Comparison of ENCODE assay signal across 31 cellular contexts in the genomic region with DNA sequence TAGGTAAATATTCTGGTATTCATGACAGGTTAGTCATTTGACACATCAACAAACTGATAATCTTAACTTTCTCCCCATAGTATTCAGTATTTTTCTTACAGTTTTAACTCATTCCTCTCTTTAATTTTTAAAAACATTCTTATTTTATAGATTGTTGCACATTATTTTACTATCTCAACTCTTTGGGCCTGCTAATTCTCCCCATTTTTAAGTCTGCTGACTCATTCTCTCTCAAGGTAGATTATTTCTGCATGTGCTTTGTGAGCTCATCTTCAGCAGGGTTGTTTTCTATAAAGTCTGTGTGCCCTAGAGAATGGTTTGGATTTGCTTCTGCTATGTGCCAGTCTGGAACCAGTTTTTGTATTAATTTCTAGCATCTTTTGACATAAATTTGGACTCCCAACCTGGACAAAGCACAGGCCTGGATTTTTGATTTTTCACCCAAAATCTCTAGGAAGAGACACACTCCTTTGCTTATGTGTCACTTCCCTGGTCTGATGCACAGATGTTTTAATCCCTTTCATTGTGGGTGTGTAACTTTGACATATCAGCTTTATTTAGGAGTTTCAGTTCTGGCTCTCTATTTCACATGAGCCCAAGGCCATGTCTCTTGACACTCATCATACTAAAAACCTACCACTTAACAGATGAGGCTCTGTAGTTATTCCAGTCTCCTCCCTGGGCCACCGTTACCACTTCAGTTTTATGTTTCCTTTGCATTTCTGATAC.
"Had no signal": no experiment of that assay in that cellular context is flagged by ENCODE, and none has a peak within 500 bp of the region (broad histone marks: within the 10 kb centered on the region; RNA-seq: fewer than 3 reads in every experiment).

No MANE protein-coding gene starts in this region.

- H3K9ac ChIP-seq: SK-N-SH had no signal

- H3K4me1 ChIP-seq: adrenal gland, body of pancreas, breast epithelium had no signal

- H3K4me3 Mint-ChIP-seq: activated CD4-positive, alpha-beta T cell treated with anti-CD3 and anti-CD28 coated beads for 36 hours; activated CD4-positive, alpha-beta T cell treated with anti-CD3 and anti-CD28 coated beads, Interleukin-2, amount 10 ng/mL, durations not matched to agents 7 days and 5 days; activated CD8-positive, alpha-beta T cell treated with anti-CD3 and anti-CD28 coated beads, Interleukin-2, amount 10 ng/mL, durations not matched to agents 7 days and 5 days; activated naive CD4-positive, alpha-beta T cell treated with anti-CD3 and anti-CD28 coated beads for 36 hours; activated T-cell treated with anti-CD3 and anti-CD28 coated beads, Interleukin-2, amount 50 U/mL, for 4 hours; activated T-helper 1 cell treated with anti-CD3 and anti-CD28 coated beads, Interleukin-12 subunit alpha, Interleukin-12 subunit beta, Interleukin-2, Interleukin-4 antibody, amounts not matched to agents 30 ng/mL and 10 ng/mL and 1 ng/mL, durations not matched to agents 14 hours and 24 hours and 36 hours; T-helper 1 cell treated with Interleukin-12 subunit alpha and Interleukin-12 subunit beta and Interleukin-4 antibody, amounts not matched to agents 30 μg/mL and 1 μg/mL, for 36 hours; T-helper 2 cell treated with Interferon-gamma antibody and Interleukin-4, amounts not matched to agents 5 μg/mL and 100 μg/mL, for 36 hours; WTC11 had no signal

- H3K4me3 ChIP-seq: adrenal gland, body of pancreas, breast epithelium, MG63, SJSA1 had no signal

- ATAC-seq: activated CD4-positive, alpha-beta T cell treated with anti-CD3 and anti-CD28 coated beads for 36 hours; activated CD4-positive, CD25-positive, alpha-beta regulatory T cell treated with anti-CD3 and anti-CD28 coated beads, Interleukin-2, amount 50 U/mL, for 24 hours; activated CD8-positive, alpha-beta T cell treated with anti-CD3 and anti-CD28 coated beads, Interleukin-2, amount 10 ng/mL, durations not matched to agents 7 days and 5 days; activated naive CD4-positive, alpha-beta T cell treated with anti-CD3 and anti-CD28 coated beads, Interleukin-2, amount 50 U/mL, for 72 hours; activated T-cell treated with anti-CD3 and anti-CD28 coated beads, Interleukin-2, amount 50 U/mL, for 4 hours; body of pancreas; Panc1; WTC11 had no signal

- H3K9me2 ChIP-seq: SK-N-SH had no signal

- H3K4me1 Mint-ChIP-seq: activated CD4-positive, alpha-beta T cell treated with anti-CD3 and anti-CD28 coated beads for 36 hours; activated CD4-positive, alpha-beta T cell treated with anti-CD3 and anti-CD28 coated beads, Interleukin-2, amount 10 ng/mL, durations not matched to agents 7 days and 5 days; WTC11 had no signal

- H3K9me3 ChIP-seq: adrenal gland, body of pancreas, breast epithelium, MG63, SJSA1, SK-N-SH had no signal

- H3K27me3 ChIP-seq: adrenal gland, body of pancreas, breast epithelium, MG63, SJSA1 had no signal

- H3K36me3 ChIP-seq: adrenal gland, breast epithelium, MG63, SJSA1 had no signal

- H3K9me3 Mint-ChIP-seq: activated CD4-positive, alpha-beta T cell treated with anti-CD3 and anti-CD28 coated beads, Interleukin-2, amount 10 ng/mL, durations not matched to agents 7 days and 5 days; activated naive CD4-positive, alpha-beta T cell treated with anti-CD3 and anti-CD28 coated beads for 36 hours; activated T-cell treated with anti-CD3 and anti-CD28 coated beads, Interleukin-2, amount 50 U/mL, for 4 hours; activated T-helper 1 cell treated with anti-CD3 and anti-CD28 coated beads, Interleukin-12 subunit alpha, Interleukin-12 subunit beta, Interleukin-2, Interleukin-4 antibody, amounts not matched to agents 30 ng/mL and 10 ng/mL and 1 ng/mL, durations not matched to agents 14 hours and 24 hours and 36 hours; T-helper 1 cell treated with Interleukin-12 subunit alpha and Interleukin-12 subunit beta and Interleukin-4 antibody, amounts not matched to agents 30 μg/mL and 1 μg/mL, for 36 hours; T-helper 2 cell treated with Interferon-gamma antibody and Interleukin-4, amounts not matched to agents 5 μg/mL and 100 μg/mL, for 36 hours had no signal

- H3K27ac ChIP-seq: adrenal gland, body of pancreas, breast epithelium, SJSA1 had no signal

- H3K4me2 ChIP-seq: SK-N-SH had no signal

- DNase-seq: activated CD4-positive, alpha-beta T cell treated with anti-CD3 and anti-CD28 coated beads for 36 hours; activated CD4-positive, alpha-beta T cell treated with anti-CD3 and anti-CD28 coated beads, Interleukin-2, amount 10 ng/mL, durations not matched to agents 7 days and 5 days; activated CD4-positive, alpha-beta T cell treated with anti-CD3 and anti-CD28 coated beads, Interleukin-2, amount 50 U/mL, for 48 hours; activated CD8-positive, alpha-beta T cell treated with anti-CD3 and anti-CD28 coated beads, Interleukin-2, amount 10 ng/mL, durations not matched to agents 7 days and 5 days; activated gamma-delta T cell treated with Interleukin-2 at 50 U/mL for 16 hours; activated naive CD4-positive, alpha-beta T cell treated with anti-CD3 and anti-CD28 coated beads for 36 hours; activated T-cell treated with anti-CD3 and anti-CD28 coated beads, Interleukin-2, amount 50 U/mL, for 4 hours; adrenal gland; body of pancreas; Kasumi-1; MG63; NCI-H1105; NCI-H1417 treated with DMSO at 0.1 percent for 48 hours; NCI-H187 treated with DMSO at 0.1 percent for 48 hours; NCI-H2081; NCI-H226; NCI-H446 treated with DMSO at 0.1 percent for 48 hours; NCI-H524; NCI-H69; RPMI8226; SHP77 treated with DMSO at 0.1 percent for 48 hours; SK-N-SH had no signal

- H3K27ac Mint-ChIP-seq: activated CD4-positive, alpha-beta T cell treated with anti-CD3 and anti-CD28 coated beads for 36 hours; activated CD4-positive, alpha-beta T cell treated with anti-CD3 and anti-CD28 coated beads, Interleukin-2, amount 10 ng/mL, durations not matched to agents 7 days and 5 days; activated CD8-positive, alpha-beta T cell treated with anti-CD3 and anti-CD28 coated beads, Interleukin-2, amount 10 ng/mL, durations not matched to agents 7 days and 5 days; activated naive CD4-positive, alpha-beta T cell treated with anti-CD3 and anti-CD28 coated beads for 36 hours; activated naive CD4-positive, alpha-beta T cell treated with anti-CD3 and anti-CD28 coated beads, Interleukin-2, amount 50 U/mL, for 72 hours; activated T-helper 1 cell treated with anti-CD3 and anti-CD28 coated beads, Interleukin-12 subunit alpha, Interleukin-12 subunit beta, Interleukin-2, Interleukin-4 antibody, amounts not matched to agents 30 ng/mL and 10 ng/mL and 1 ng/mL, durations not matched to agents 14 hours and 24 hours and 36 hours; T-helper 1 cell treated with Interleukin-12 subunit alpha and Interleukin-12 subunit beta and Interleukin-4 antibody, amounts not matched to agents 30 μg/mL and 1 μg/mL, for 36 hours; T-helper 2 cell treated with Interferon-gamma antibody and Interleukin-4, amounts not matched to agents 5 μg/mL and 100 μg/mL, for 36 hours; WTC11 had no signal
